ENCODE assay signal across 25 cellular contexts in genomic region chrX:64867217-64867616, GRCh38.
DNase-seq lines count a peak whose midpoint lies in the region; ATAC-seq, FAIRE-seq and TF ChIP-seq lines count a peak whose summit lies in the region.
"Had no signal": no experiment of that assay in that cellular context is flagged by ENCODE, and none has a peak within 500 bp of the region (broad histone marks: within the 10 kb centered on the region; RNA-seq: fewer than 3 reads in every experiment).

No MANE protein-coding gene starts in this region.

- no peaks in the 10 kb centered on the region for H3K4me1 Mint-ChIP-seq in activated T-helper 17 cell treated with anti-CD3 and anti-CD28 coated beads, Interleukin-2, amount 50 U/mL, for 72 hours
- H3K4me1 Mint-ChIP-seq in stimulated activated effector memory CD8-positive, alpha-beta T cell treated with anti-CD3 and anti-CD28 coated beads, Interleukin-12 subunit alpha, Interleukin-12 subunit beta, amount 100 ng/mL, for 72 hours: no peaks in the 10 kb centered on the region
- H3K4me1 Mint-ChIP-seq: CD14-positive monocyte had no signal

- H3K36me3 Mint-ChIP-seq in activated T-helper 17 cell treated with anti-CD3 and anti-CD28 coated beads, Interleukin-2, amount 50 U/mL, for 72 hours (ENCODE audit: low read depth): no peaks in the 10 kb centered on the region
- H3K36me3 Mint-ChIP-seq in stimulated activated effector memory CD8-positive, alpha-beta T cell treated with anti-CD3 and anti-CD28 coated beads, Interleukin-12 subunit alpha, Interleukin-12 subunit beta, amount 100 ng/mL, for 72 hours: no peaks in the 10 kb centered on the region
- H3K36me3 Mint-ChIP-seq: CD14-positive monocyte had no signal

- peaks cover 4% of the 10 kb centered on the region for H3K9me3 Mint-ChIP-seq in activated T-helper 17 cell treated with anti-CD3 and anti-CD28 coated beads, Interleukin-2, amount 50 U/mL, for 72 hours
- H3K9me3 Mint-ChIP-seq in stimulated activated effector memory CD8-positive, alpha-beta T cell treated with anti-CD3 and anti-CD28 coated beads, Interleukin-12 subunit alpha, Interleukin-12 subunit beta, amount 100 ng/mL, for 72 hours: peaks cover 18% of the 10 kb centered on the region

- peak; percentile 45 for ATAC-seq in activated T-helper 17 cell treated with anti-CD3 and anti-CD28 coated beads, Interleukin-2, amount 50 U/mL, for 72 hours (replicated peaks)
- peak; percentile 19 for ATAC-seq in stimulated activated effector memory CD8-positive, alpha-beta T cell treated with anti-CD3 and anti-CD28 coated beads, Interleukin-12 subunit alpha, Interleukin-12 subunit beta, amount 100 ng/mL, for 72 hours
- ATAC-seq in sciatic nerve: no peak
- ATAC-seq: GM12878 had no signal

- no peaks in the 10 kb centered on the region for H3K27me3 Mint-ChIP-seq in activated T-helper 17 cell treated with anti-CD3 and anti-CD28 coated beads, Interleukin-2, amount 50 U/mL, for 72 hours
- H3K27me3 Mint-ChIP-seq: CD4-positive, alpha-beta memory T cell; CD4-positive, CD25-positive, alpha-beta regulatory T cell; CD8-positive, alpha-beta memory T cell had no signal

- H3K4me3 ChIP-seq in foreskin fibroblast (ENCODE audit: low read depth in 1 of 2, low read length in 2 of 2): no peak overlapping the region
- H3K4me3 ChIP-seq: BLaER1, GM12878 had no signal

- H3K27ac Mint-ChIP-seq in activated T-helper 17 cell treated with anti-CD3 and anti-CD28 coated beads, Interleukin-2, amount 50 U/mL, for 72 hours: no peak overlapping the region
- H3K27ac Mint-ChIP-seq in stimulated activated effector memory CD8-positive, alpha-beta T cell treated with anti-CD3 and anti-CD28 coated beads, Interleukin-12 subunit alpha, Interleukin-12 subunit beta, amount 100 ng/mL, for 72 hours: no peak overlapping the region
- H3K27ac Mint-ChIP-seq: CD14-positive monocyte; CD4-positive, alpha-beta memory T cell; CD4-positive, CD25-positive, alpha-beta regulatory T cell; CD8-positive, alpha-beta memory T cell had no signal

- intact Hi-C loops in sciatic nerve (cut with DNase I): loop anchor here (5.0 kb wide), 1 partner anchor 1570 kb away; no protein-coding TSS in a partner anchor

- no peak for TF ChIP-seq CTCF in foreskin fibroblast (IDR thresholded peaks at IDR 0.05; ENCODE audit: low read depth, low read length)

- FAIRE-seq in colon (lab: Jason Lieb, UNC): peak; percentile 36
- FAIRE-seq: GM12878, GM18507 had no signal

- DNase-seq in stimulated activated effector memory CD8-positive, alpha-beta T cell treated with anti-CD3 and anti-CD28 coated beads, Interleukin-12 subunit alpha, Interleukin-12 subunit beta, amount 100 ng/mL, for 72 hours (ENCODE audit: low spot score in 2 of 2): no peak
- DNase-seq in SIG-M5 treated with dmso at 0.1 percent for 504 hours (lab: John Stamatoyannopoulos, UW; ENCODE audit: unreplicated experiment) (no peak), sciatic nerve (ENCODE audit: low spot score) (no peak), foreskin fibroblast (no peak)
- DNase-seq: 8988T; ACHN; BE2C; C1 segment of cervical spinal cord; CD4-positive, alpha-beta memory T cell; CD4-positive, CD25-positive, alpha-beta regulatory T cell; CD8-positive, alpha-beta memory T cell; COR-L47; DMS 273 treated with DMSO at 0.1 percent for 48 hours; DMS153; DMS53; DMS79; DND-41; EL; GDM1 had no signal

- H3K4me3 Mint-ChIP-seq in activated T-helper 17 cell treated with anti-CD3 and anti-CD28 coated beads, Interleukin-2, amount 50 U/mL, for 72 hours: no peak overlapping the region
- no peak overlapping the region for H3K4me3 Mint-ChIP-seq in stimulated activated effector memory CD8-positive, alpha-beta T cell treated with anti-CD3 and anti-CD28 coated beads, Interleukin-12 subunit alpha, Interleukin-12 subunit beta, amount 100 ng/mL, for 72 hours
- H3K4me3 Mint-ChIP-seq: CD14-positive monocyte; CD4-positive, CD25-positive, alpha-beta regulatory T cell had no signal
